In genomic region chr5:25649628-25650265, GRCh38 we compare ENCODE assay signal across 27 cellular contexts.
"Had no signal": no experiment of that assay in that cellular context is flagged by ENCODE, and none has a peak within 500 bp of the region (broad histone marks: within the 10 kb centered on the region; RNA-seq: fewer than 3 reads in every experiment).

No MANE protein-coding gene starts in this region.

- H3K4me3 Mint-ChIP-seq: activated naive CD8-positive, alpha-beta T cell treated with anti-CD3 and anti-CD28 coated beads for 36 hours; natural killer cell treated with Interleukin-12 subunit alpha and Interleukin-12 subunit beta and Interleukin-15 and Interleukin-18, amount 100 ng/mL, for 72 hours; stimulated activated effector memory CD8-positive, alpha-beta T cell treated with anti-CD3 and anti-CD28 coated beads, Interleukin-12 subunit alpha, Interleukin-12 subunit beta, amount 100 ng/mL, for 72 hours; stimulated activated naive CD8-positive, alpha-beta T cell treated with anti-CD3 and anti-CD28 coated beads, Interleukin-15, amount 100 ng/mL, for 72 hours; T-helper 2 cell treated with Interferon-gamma antibody and Interleukin-4, amounts not matched to agents 5 μg/mL and 100 μg/mL, for 36 hours had no signal

- H3K27me3 ChIP-seq: ascending aorta, brain microvascular endothelial cell, esophagus muscularis mucosa, thyroid gland, upper lobe of left lung had no signal

- H3K27ac Mint-ChIP-seq: activated naive CD8-positive, alpha-beta T cell treated with anti-CD3 and anti-CD28 coated beads for 36 hours; natural killer cell treated with Interleukin-12 subunit alpha and Interleukin-12 subunit beta and Interleukin-15 and Interleukin-18, amount 100 ng/mL, for 72 hours; stimulated activated effector memory CD8-positive, alpha-beta T cell treated with anti-CD3 and anti-CD28 coated beads, Interleukin-12 subunit alpha, Interleukin-12 subunit beta, amount 100 ng/mL, for 72 hours; stimulated activated naive CD8-positive, alpha-beta T cell treated with anti-CD3 and anti-CD28 coated beads, Interleukin-15, amount 100 ng/mL, for 72 hours; T-helper 2 cell treated with Interferon-gamma antibody and Interleukin-4, amounts not matched to agents 5 μg/mL and 100 μg/mL, for 36 hours had no signal

- H3K36me3 Mint-ChIP-seq: activated naive CD8-positive, alpha-beta T cell treated with anti-CD3 and anti-CD28 coated beads for 36 hours; stimulated activated effector memory CD8-positive, alpha-beta T cell treated with anti-CD3 and anti-CD28 coated beads, Interleukin-12 subunit alpha, Interleukin-12 subunit beta, amount 100 ng/mL, for 72 hours had no signal

- H3K9me3 ChIP-seq: ascending aorta, thyroid gland had no signal

- H3K4me1 ChIP-seq: ascending aorta, esophagus muscularis mucosa, left ventricle myocardium inferior, thyroid gland, upper lobe of left lung had no signal

- H3K27ac ChIP-seq: ascending aorta, brain microvascular endothelial cell, esophagus muscularis mucosa, left ventricle myocardium inferior, skin epidermis, thyroid gland, upper lobe of left lung had no signal

- H3K4me1 Mint-ChIP-seq: activated naive CD8-positive, alpha-beta T cell treated with anti-CD3 and anti-CD28 coated beads for 36 hours; stimulated activated effector memory CD8-positive, alpha-beta T cell treated with anti-CD3 and anti-CD28 coated beads, Interleukin-12 subunit alpha, Interleukin-12 subunit beta, amount 100 ng/mL, for 72 hours; stimulated activated naive CD8-positive, alpha-beta T cell treated with anti-CD3 and anti-CD28 coated beads, Interleukin-15, amount 100 ng/mL, for 72 hours had no signal

- H3K4me3 ChIP-seq: ascending aorta, esophagus muscularis mucosa, left ventricle myocardium inferior, lung, mucosa of descending colon, skin epidermis, thyroid gland, upper lobe of left lung had no signal

- DNase-seq: activated CD4-positive, alpha-beta T cell treated with anti-CD3 and anti-CD28 coated beads for 4 hours; activated CD4-positive, alpha-beta T cell treated with anti-CD3 and anti-CD28 coated beads, Interleukin-2, amount 50 U/mL, for 4 hours; activated CD8-positive, alpha-beta memory T cell treated with anti-CD3 and anti-CD28 coated beads for 24 hours; activated effector memory CD4-positive, alpha-beta T cell treated with Interleukin-2 at 50 U/mL for 16 hours; activated naive CD4-positive, alpha-beta T cell treated with Interleukin-2 at 50 U/mL for 16 hours; activated naive CD8-positive, alpha-beta T cell treated with anti-CD3 and anti-CD28 coated beads for 36 hours; brain microvascular endothelial cell; central memory CD4-positive, alpha-beta T cell; foreskin melanocyte; left ventricle myocardium inferior; mucosa of descending colon; retina; stimulated activated CD4-positive, alpha-beta T cell treated with anti-CD3 and anti-CD28 coated beads, Interleukin-12 subunit alpha, Interleukin-12 subunit beta, amount 100 ng/mL, for 4 hours; stimulated activated CD4-positive, alpha-beta T cell treated with anti-CD3 and anti-CD28 coated beads, Interleukin-4, amount 100 ng/mL, for 24 hours; stimulated activated naive CD8-positive, alpha-beta T cell treated with anti-CD3 and anti-CD28 coated beads, Interleukin-15, amount 100 ng/mL, for 72 hours; substantia nigra; T-helper 1 cell; thyroid gland had no signal

- ATAC-seq: mucosa of descending colon; natural killer cell treated with Interleukin-12 subunit alpha and Interleukin-12 subunit beta and Interleukin-15 and Interleukin-18, amount 100 ng/mL, for 72 hours; sciatic nerve; stimulated activated effector memory CD8-positive, alpha-beta T cell treated with anti-CD3 and anti-CD28 coated beads, Interleukin-12 subunit alpha, Interleukin-12 subunit beta, amount 100 ng/mL, for 72 hours; stimulated activated naive CD8-positive, alpha-beta T cell treated with anti-CD3 and anti-CD28 coated beads, Interleukin-15, amount 100 ng/mL, for 72 hours had no signal

- H3K27me3 Mint-ChIP-seq: activated naive CD8-positive, alpha-beta T cell treated with anti-CD3 and anti-CD28 coated beads for 36 hours; natural killer cell treated with Interleukin-12 subunit alpha and Interleukin-12 subunit beta and Interleukin-15 and Interleukin-18, amount 100 ng/mL, for 72 hours; stimulated activated naive CD8-positive, alpha-beta T cell treated with anti-CD3 and anti-CD28 coated beads, Interleukin-15, amount 100 ng/mL, for 72 hours had no signal

- H3K36me3 ChIP-seq: ascending aorta, brain microvascular endothelial cell, esophagus muscularis mucosa, left ventricle myocardium inferior, thyroid gland, upper lobe of left lung had no signal
